Comparison of ENCODE assay signal across 8 cellular contexts in the genomic region with DNA sequence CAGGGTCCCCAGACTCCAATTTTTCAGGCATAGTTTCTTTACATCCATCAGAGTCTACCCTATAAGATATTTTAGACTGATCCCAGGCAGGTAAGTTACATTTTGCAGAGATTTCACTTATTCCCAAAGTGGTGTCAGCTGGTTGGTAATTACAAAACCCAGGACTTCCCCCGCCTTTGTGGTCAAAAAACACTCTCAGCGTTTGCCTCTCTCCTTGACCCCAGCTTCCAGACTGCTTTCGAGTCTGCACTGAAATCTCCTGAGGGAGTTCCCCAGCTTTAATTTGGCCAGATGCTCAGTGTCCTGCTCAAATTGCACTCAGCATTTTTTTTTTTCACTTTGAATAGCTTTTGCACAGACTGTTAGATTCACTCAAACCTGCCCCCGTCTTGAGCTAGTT. TPM values are rescaled to one million over a fixed set of nuclear protein-coding genes. Genes with fewer than 3 reads are reported as not detected.
A peak's percentile ranks its signal among the peaks of the same experiment; 100 is the strongest.
DNase-seq lines count a peak whose midpoint lies in the region; ATAC-seq, FAIRE-seq and TF ChIP-seq lines count a peak whose summit lies in the region.

No MANE protein-coding gene starts in this region.

- no peaks in the 10 kb centered on the region for H3K27me3 ChIP-seq in AG04450 (ENCODE audit: control insufficient read depth, insufficient read depth, low read length)
- H3K27me3 ChIP-seq in SK-N-SH (ENCODE audit: insufficient read depth): peaks cover 16% of the 10 kb centered on the region; the same call in 1 of the 2 replicates

- H3K9ac ChIP-seq in SK-N-SH: no peak overlapping the region

- POLR2A ChIA-PET in AG04450 (lab: Yijun Ruan, JAX) (no interaction called here), SK-N-SH (lab: Yijun Ruan, JAX) (no interaction called here)

- H3K27me3 Mint-ChIP-seq in effector memory CD8-positive, alpha-beta T cell: no peaks in the 10 kb centered on the region

- no peak for TF ChIP-seq EP300 in SK-N-SH (IDR thresholded peaks at IDR 0.05; ENCODE audit: borderline replicate concordance in 1 of 2, low read depth in 1 of 2, low read length in 1 of 2)

- TF ChIP-seq CTCF in AG04450 (IDR thresholded peaks at IDR 0.05; ENCODE audit: low read depth, low read length) (no peak), SK-N-SH (IDR thresholded peaks at IDR 0.05) (no peak)

- H3K9me2 ChIP-seq in SK-N-SH: no peaks in the 10 kb centered on the region

- H3K9me3 ChIP-seq in AG04450 (ENCODE audit: control insufficient read depth, insufficient read depth, low read length) (no peaks in the 10 kb centered on the region), SK-N-SH (no peaks in the 10 kb centered on the region)

- peaks cover 11% of the 10 kb centered on the region in 2 donors for H3K4me1 Mint-ChIP-seq in effector memory CD8-positive, alpha-beta T cell (ENCODE audit: low read depth in 2 of 2)

- no peaks in the 10 kb centered on the region for H3F3A ChIP-seq in SK-N-SH (replicated peaks; ENCODE audit: insufficient read depth)

- peak overlapping the region in 1 of 2 donors; percentile 46 for H3K4me3 Mint-ChIP-seq in effector memory CD8-positive, alpha-beta T cell

- H3K4me1 ChIP-seq in SK-N-SH (ENCODE audit: control insufficient read depth in 1 of 2, insufficient read depth in 2 of 2, low read depth in 1 of 2, low read length in 1 of 2): peaks cover 0 to 5% of the 10 kb centered on the region in 2 experiments; a peak in 1 of 4 replicates

- H3K36me3 ChIP-seq in SK-N-SH (replicated peaks in 1 of 2; ENCODE audit: control insufficient read depth in 1 of 2, insufficient read depth in 2 of 2, low read length in 1 of 2): no peaks in the 10 kb centered on the region

- CTCF ChIA-PET in AG04450 (lab: Charles Lee): no interaction called here
- CTCF ChIA-PET in SK-N-SH (lab: Yijun Ruan, JAX): interaction anchor here (0.6 to 1.8 kb wide), 3 partner anchors 10 to 179 kb away, joined by 3 to 10 read pairs (median 3); a partner anchor contains a TSS

- no peaks in the 10 kb centered on the region for H3K36me3 Mint-ChIP-seq in effector memory CD8-positive, alpha-beta T cell (ENCODE audit: insufficient read depth)

- no peak overlapping the region for H3K4me3 ChIP-seq in AG04450 (ENCODE audit: low read depth, low read length)
- no peak overlapping the region for H3K4me3 ChIP-seq in SK-N-SH (ENCODE audit: low read depth in 2 of 2, low read length in 1 of 2)

- WGBS in SK-N-SH (ENCODE audit: low lambda C conversion rate): 23% methylated on average over 4 of the region's 4 CpGs

- no peak for TF ChIP-seq RAD21 in SK-N-SH (IDR thresholded peaks at IDR 0.05; ENCODE audit: low read length)

- no peak overlapping the region for H2AFZ ChIP-seq in SK-N-SH (ENCODE audit: low read depth)

- no peaks in the 10 kb centered on the region for H4K20me1 ChIP-seq in SK-N-SH (ENCODE audit: insufficient read depth)

- DNase-seq in AG04450 (ENCODE audit: low read depth, low spot score): peak; percentile 38
- peak; percentile 44 for DNase-seq in GM19239 (ENCODE audit: insufficient read length, low spot score)
- DNase-seq in effector memory CD8-positive, alpha-beta T cell: no peak
- no peak for DNase-seq in ecto neural progenitor cell (ENCODE audit: low spot score)
- DNase-seq in NCI-H146 (lab: John Stamatoyannopoulos, UW): no peak
- DNase-seq in SK-N-SH: no peak
- DNase-seq in activated gamma-delta T cell (lab: John Stamatoyannopoulos, UW): no peak

- no peak for FAIRE-seq in GM19239 (lab: Jason Lieb, UNC)

- no peak overlapping the region for H3K4me2 ChIP-seq in SK-N-SH

- H3K27ac ChIP-seq in AG04450 (ENCODE audit: low read depth, low read length): no peak overlapping the region
- no peak overlapping the region for H3K27ac ChIP-seq in SK-N-SH (ENCODE audit: low read depth in 2 of 2, low read length in 1 of 2)

- H3K79me2 ChIP-seq in SK-N-SH (ENCODE audit: insufficient read depth): no peaks in the 10 kb centered on the region

- no peaks in the 10 kb centered on the region for H3K9me3 Mint-ChIP-seq in effector memory CD8-positive, alpha-beta T cell

- ATAC-seq in HG03095 (IDR thresholded peaks at IDR 0.05; ENCODE audit: unreplicated experiment): peak; percentile 65
- ATAC-seq in effector memory CD8-positive, alpha-beta T cell (replicated peaks): no peak

- peak overlapping the region; percentile 28 to 30 for H3K27ac Mint-ChIP-seq in effector memory CD8-positive, alpha-beta T cell

TF ChIP-seq in SK-N-SH, 30 proteins besides CTCF, POLR2A, EP300 and RAD21:
- TF ChIP-seq NRF1 (IDR thresholded peaks at IDR 0.05; ENCODE audit: low read depth, low read length) (no peak), EZH2phosphoT487 (IDR thresholded peaks at IDR 0.05; ENCODE audit: borderline replicate concordance, low read depth) (no peak), FOSL2 (IDR thresholded peaks at IDR 0.05; ENCODE audit: borderline replicate concordance, low read depth) (no peak), TEAD4 (IDR thresholded peaks at IDR 0.05; ENCODE audit: borderline replicate concordance, insufficient read depth) (no peak)
- TF ChIP-seq, protein P1, sequence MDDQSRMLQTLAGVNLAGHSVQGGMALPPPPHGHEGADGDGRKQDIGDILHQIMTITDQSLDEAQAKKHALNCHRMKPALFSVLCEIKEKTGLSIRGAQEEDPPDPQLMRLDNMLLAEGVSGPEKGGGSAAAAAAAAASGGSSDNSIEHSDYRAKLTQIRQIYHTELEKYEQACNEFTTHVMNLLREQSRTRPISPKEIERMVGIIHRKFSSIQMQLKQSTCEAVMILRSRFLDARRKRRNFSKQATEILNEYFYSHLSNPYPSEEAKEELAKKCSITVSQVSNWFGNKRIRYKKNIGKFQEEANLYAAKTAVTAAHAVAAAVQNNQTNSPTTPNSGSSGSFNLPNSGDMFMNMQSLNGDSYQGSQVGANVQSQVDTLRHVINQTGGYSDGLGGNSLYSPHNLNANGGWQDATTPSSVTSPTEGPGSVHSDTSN (IDR thresholded peaks at IDR 0.05): no peak
- TF ChIP-seq, protein P2, sequence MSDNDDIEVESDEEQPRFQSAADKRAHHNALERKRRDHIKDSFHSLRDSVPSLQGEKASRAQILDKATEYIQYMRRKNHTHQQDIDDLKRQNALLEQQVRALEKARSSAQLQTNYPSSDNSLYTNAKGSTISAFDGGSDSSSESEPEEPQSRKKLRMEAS (IDR thresholded peaks at IDR 0.05; ENCODE audit: low read depth): no peak

RNA-seq across cellular contexts. Expression of a gene that starts 11.2 kb away (rescaled TPM):
- 8.2 and 9.6 TPM in 2 replicates for polyA plus RNA-seq in AG04450 (2011; rRNA removed)
- 18.9 and 22.8 TPM in 2 replicates for polyA minus RNA-seq in AG04450 (2011; rRNA and poly(A)+ RNA removed)
- polyA plus RNA-seq in SK-N-SH (2012; rRNA removed): 3.4 and 3.8 TPM in 2 replicates
- 2.5 and 2.9 TPM in 2 replicates for polyA plus RNA-seq in SK-N-SH (2012; cell fraction: cytosol; rRNA removed)
- 4.7 and 4.9 TPM in 2 replicates for polyA plus RNA-seq in SK-N-SH (2012; cell fraction: nucleus; rRNA removed)

Comparison
In these comparisons a context has a peak if more than half of its experiments do, and no peak if none do; other contexts are left out.
1. DNase-seq: peak in AG04450 (single experiment) and GM19239 (single experiment); none in effector memory CD8-positive, alpha-beta T cell (0 of 3), ecto neural progenitor cell (single experiment), NCI-H146 (single experiment), SK-N-SH (single experiment) and activated gamma-delta T cell (single experiment).